Comparison of ENCODE assay signal across 12 cellular contexts in the genomic region with DNA sequence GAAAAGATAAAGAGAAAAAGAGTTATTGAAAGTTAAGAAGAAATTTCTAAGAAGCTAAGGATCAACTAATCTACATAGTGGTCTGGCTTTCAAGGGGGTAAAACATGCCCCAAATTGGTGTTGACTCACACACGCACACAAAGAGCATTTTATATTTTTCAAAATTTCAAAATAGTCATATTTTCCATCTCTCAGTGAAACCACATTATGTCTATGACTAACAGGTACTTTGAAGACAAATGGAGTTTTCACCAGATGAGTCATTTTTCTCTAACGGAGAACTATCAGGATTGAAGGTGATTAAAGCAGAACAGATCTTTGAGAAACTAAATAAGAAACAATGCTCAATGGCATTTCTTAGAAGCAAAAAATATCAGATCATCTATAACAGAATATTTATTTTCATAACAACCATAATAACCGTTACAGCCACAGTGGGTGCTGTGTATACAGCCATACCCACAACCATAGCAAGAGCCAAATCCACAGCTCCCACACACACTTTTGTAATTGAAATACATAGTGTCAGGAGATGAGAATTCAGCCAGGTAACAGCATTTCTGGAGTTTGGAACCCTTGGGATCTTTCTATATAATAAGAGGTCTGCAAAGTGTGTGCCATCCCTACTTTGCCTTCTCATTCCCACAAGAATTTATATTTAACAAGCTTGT. TPM values are rescaled to one million over a fixed set of nuclear protein-coding genes. Genes with fewer than 3 reads are reported as not detected.
A peak's percentile ranks its signal among the peaks of the same experiment; 100 is the strongest.
DNase-seq lines count a peak whose midpoint lies in the region; ATAC-seq and TF ChIP-seq lines count a peak whose summit lies in the region.
"Had no signal": no experiment of that assay in that cellular context is flagged by ENCODE, and none has a peak within 500 bp of the region (broad histone marks: within the 10 kb centered on the region; RNA-seq: fewer than 3 reads in every experiment).

A gene with protein sequence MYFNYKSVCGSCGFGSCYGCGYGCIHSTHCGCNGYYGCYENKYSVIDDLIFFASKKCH (minus strand): TSS at position 539 of the 671 bp plus-strand sequence. CDS start 18 bp downstream, at position 521.

- no peak within 1 kb of the TSS for H3K27ac ChIP-seq in hepatocyte
- H3K27ac ChIP-seq in ovary: no peak within 1 kb of the TSS
- H3K27ac ChIP-seq in GM23248: no peak within 1 kb of the TSS
- no peak within 1 kb of the TSS for H3K27ac ChIP-seq in dorsolateral prefrontal cortex
- H3K27ac ChIP-seq: adrenal gland, vagina had no signal

- H3K9me2 ChIP-seq in hepatocyte (replicated peaks; ENCODE audit: insufficient read depth) (no peaks in the 10 kb centered on the region), GM23248 (ENCODE audit: insufficient read depth) (no peaks in the 10 kb centered on the region)

- H3K79me2 ChIP-seq in hepatocyte: no peaks in the 10 kb centered on the region
- H3K79me2 ChIP-seq in GM23248 (ENCODE audit: insufficient read depth): no peaks in the 10 kb centered on the region

- TF ChIP-seq POLR2A in ovary (IDR thresholded peaks at IDR 0.05): no peak

- no peak within 1 kb of the TSS for H3K4me3 ChIP-seq in hepatocyte
- no peak within 1 kb of the TSS for H3K4me3 ChIP-seq in ovary
- no peak within 1 kb of the TSS for H3K4me3 ChIP-seq in GM23248
- no peak within 1 kb of the TSS for H3K4me3 ChIP-seq in dorsolateral prefrontal cortex
- H3K4me3 ChIP-seq: adrenal gland, vagina had no signal

- ATAC-seq in GM18870 (IDR thresholded peaks at IDR 0.05; ENCODE audit: unreplicated experiment): peak; percentile 82
- peak; percentile 88 for ATAC-seq in HG03432 (IDR thresholded peaks at IDR 0.05; ENCODE audit: unreplicated experiment)

- H3K9me3 ChIP-seq in hepatocyte (ENCODE audit: low read depth): no peaks in the 10 kb centered on the region
- H3K9me3 ChIP-seq in ovary: no peaks in the 10 kb centered on the region
- H3K9me3 ChIP-seq in GM23248 (ENCODE audit: low read depth): peaks cover 3% of the 10 kb centered on the region
- H3K9me3 ChIP-seq: adrenal gland, Caco-2, vagina had no signal

- WGBS in hepatocyte (ENCODE audit: low lambda C conversion rate, missing lambda C conversion rate): 85% methylated on average over 3 of the region's 3 CpGs
- 70 to 79% (median 72%) methylated on average over 3 of the region's 3 CpGs for WGBS in ovary, 3 donors
- WGBS in GM23248 (ENCODE audit: low coverage in 1 of 2, low lambda C conversion rate in 2 of 2, missing lambda C conversion rate in 2 of 2), 2 experiments: 40 to 44% methylated on average over 3 of the region's 3 CpGs

- no peak for TF ChIP-seq EP300 in ovary (IDR thresholded peaks at IDR 0.05)

- H3K4me3 Mint-ChIP-seq in activated CD4-positive, alpha-beta memory T cell treated with anti-CD3 and anti-CD28 coated beads for 36 hours: no peak within 1 kb of the TSS
- H3K4me3 Mint-ChIP-seq: endodermal cell had no signal

- CTCF ChIA-PET in activated CD4-positive, alpha-beta memory T cell treated with anti-CD3 and anti-CD28 coated beads for 36 hours (lab: Charles Lee): no interaction called here

- no peak within 1 kb of the TSS for H3K4me2 ChIP-seq in hepatocyte
- no peak within 1 kb of the TSS for H3K4me2 ChIP-seq in GM23248 (ENCODE audit: unreplicated experiment)

- TF ChIP-seq CTCF in hepatocyte (IDR thresholded peaks at IDR 0.05; ENCODE audit: poor library complexity): no peak
- TF ChIP-seq CTCF in ovary (IDR thresholded peaks at IDR 0.05): no peak
- TF ChIP-seq CTCF in dorsolateral prefrontal cortex (IDR thresholded peaks at IDR 0.05 in 54 of 56, conservative IDR thresholded peaks at IDR 0.05 in 2 of 56; ENCODE audit: low read depth in 1 of 56, partially characterized antibody in 56 of 56): no peak

- H3K36me3 Mint-ChIP-seq in activated CD4-positive, alpha-beta memory T cell treated with anti-CD3 and anti-CD28 coated beads for 36 hours: no peaks in the 10 kb centered on the region

- DNase-seq in activated CD4-positive, alpha-beta memory T cell treated with anti-CD3 and anti-CD28 coated beads for 36 hours: peak; percentile 38
- peak; percentile 3 for DNase-seq in hepatocyte (ENCODE audit: low spot score)
- DNase-seq in ovary: no peak
- DNase-seq in GM23248: no peak
- DNase-seq in dorsolateral prefrontal cortex: no peak
- DNase-seq: adrenal gland, Caco-2, endodermal cell had no signal

- no peak within 1 kb of the TSS for H3K9ac ChIP-seq in GM23248

- H3K4me1 Mint-ChIP-seq in activated CD4-positive, alpha-beta memory T cell treated with anti-CD3 and anti-CD28 coated beads for 36 hours (ENCODE audit: low read depth): peaks cover 23% of the 10 kb centered on the region
- H3K4me1 Mint-ChIP-seq: endodermal cell had no signal

- H2AFZ ChIP-seq in hepatocyte (no peak within 1 kb of the TSS), GM23248 (no peak within 1 kb of the TSS)

- H3K27me3 Mint-ChIP-seq in activated CD4-positive, alpha-beta memory T cell treated with anti-CD3 and anti-CD28 coated beads for 36 hours: no peaks in the 10 kb centered on the region

- no peaks in the 10 kb centered on the region for H3K27me3 ChIP-seq in hepatocyte
- no peaks in the 10 kb centered on the region for H3K27me3 ChIP-seq in ovary
- H3K27me3 ChIP-seq in GM23248 (replicated peaks; ENCODE audit: insufficient read depth): no peaks in the 10 kb centered on the region
- no peaks in the 10 kb centered on the region for H3K27me3 ChIP-seq in dorsolateral prefrontal cortex
- H3K27me3 ChIP-seq: adrenal gland, vagina had no signal

- H3F3A ChIP-seq in GM23248 (ENCODE audit: insufficient read depth): no peaks in the 10 kb centered on the region

- POLR2A ChIA-PET in activated CD4-positive, alpha-beta memory T cell treated with anti-CD3 and anti-CD28 coated beads for 36 hours (lab: Charles Lee): no interaction called here

- no peaks in the 10 kb centered on the region for H3K4me1 ChIP-seq in hepatocyte (ENCODE audit: insufficient read depth)
- no peaks in the 10 kb centered on the region for H3K4me1 ChIP-seq in ovary (ENCODE audit: insufficient read depth)
- H3K4me1 ChIP-seq in GM23248 (ENCODE audit: insufficient read depth): no peaks in the 10 kb centered on the region
- H3K4me1 ChIP-seq: adrenal gland, Caco-2, vagina had no signal

- intact Hi-C loops in activated CD4-positive, alpha-beta memory T cell treated with anti-CD3 and anti-CD28 coated beads for 36 hours (cut with micrococcal nuclease): loop anchor here (1.0 to 5.0 kb wide), 5 partner anchors 8 to 1014 kb away; a partner anchor contains a TSS
- intact Hi-C loops in ovary (cut with DNase I) (no loop called here), dorsolateral prefrontal cortex (cut with DNase I) (no loop called here)

- no peaks in the 10 kb centered on the region for H4K20me1 ChIP-seq in hepatocyte (ENCODE audit: insufficient read depth, poor library complexity, severe bottlenecking)
- no peaks in the 10 kb centered on the region for H4K20me1 ChIP-seq in GM23248 (ENCODE audit: insufficient read depth)

- peak within 1 kb of the TSS; percentile 28 for H3K27ac Mint-ChIP-seq in activated CD4-positive, alpha-beta memory T cell treated with anti-CD3 and anti-CD28 coated beads for 36 hours
- H3K27ac Mint-ChIP-seq: endodermal cell had no signal

- H3K36me3 ChIP-seq in hepatocyte (replicated peaks; ENCODE audit: insufficient read depth, low read depth): no peaks in the 10 kb centered on the region
- no peaks in the 10 kb centered on the region for H3K36me3 ChIP-seq in ovary
- no peaks in the 10 kb centered on the region for H3K36me3 ChIP-seq in GM23248 (ENCODE audit: low read depth)
- H3K36me3 ChIP-seq: adrenal gland, vagina had no signal

- in situ Hi-C loops in GM23248 (cut with MboI): no loop called here

- peaks cover 5% of the 10 kb centered on the region for H3K9me3 Mint-ChIP-seq in activated CD4-positive, alpha-beta memory T cell treated with anti-CD3 and anti-CD28 coated beads for 36 hours

RNA-seq across cellular contexts. Expression of the gene that starts here (rescaled TPM):
- not detected for total RNA-seq in activated CD4-positive, alpha-beta memory T cell treated with anti-CD3 and anti-CD28 coated beads for 36 hours
- total RNA-seq in hepatocyte: not detected in 2 replicates
- polyA plus RNA-seq in hepatocyte: not detected in 2 replicates
- total RNA-seq in ovary: not detected
- not detected for polyA plus RNA-seq in ovary
- not detected in 2 replicates for total RNA-seq in GM23248 (2014; rRNA removed; shearing (Covaris generic))
- not detected in 2 replicates for polyA plus RNA-seq in GM23248 (2016; fragmentation: Nextera tagmentation; extraction: Ambion mirVana)
- not detected for total RNA-seq in dorsolateral prefrontal cortex
- total RNA-seq: adrenal gland, Caco-2, endodermal cell, HT-29, vagina had no signal
- polyA plus RNA-seq: adrenal gland had no signal

Comparison
In these comparisons a context has a peak if more than half of its experiments do, and no peak if none do; other contexts are left out.
1. Peak in DNase-seq in activated CD4-positive, alpha-beta memory T cell treated with anti-CD3 and anti-CD28 coated beads for 36 hours; RNA of the gene not detected or under 1 TPM.
2. Peak in DNase-seq in hepatocyte; RNA of the gene not detected or under 1 TPM.